ENCODE assay signal across 9 cellular contexts in the genomic region with DNA sequence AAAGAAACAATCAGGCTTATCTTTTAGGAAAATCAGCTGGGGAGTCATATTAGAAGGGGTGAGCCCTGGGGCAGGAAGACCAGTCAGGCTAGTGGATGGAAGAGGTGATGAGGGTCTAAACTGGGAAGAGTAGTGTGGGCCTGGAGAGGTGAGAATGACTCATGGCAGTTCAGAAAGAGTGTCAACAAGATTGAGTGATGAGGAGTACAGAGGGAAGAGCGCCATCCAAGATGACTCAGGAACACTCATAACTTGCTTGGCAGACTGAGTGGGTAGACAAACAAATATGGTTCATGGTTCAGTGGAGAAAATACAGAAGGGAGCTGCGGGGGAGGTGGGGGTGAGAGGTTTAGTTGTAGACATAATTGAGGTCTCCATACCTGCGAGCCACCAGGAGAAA. TPM values are rescaled to one million over a fixed set of nuclear protein-coding genes. Genes with fewer than 3 reads are reported as not detected.
DNase-seq lines count a peak whose midpoint lies in the region; ATAC-seq and TF ChIP-seq lines count a peak whose summit lies in the region.
"Had no signal": no experiment of that assay in that cellular context is flagged by ENCODE, and none has a peak within 500 bp of the region (broad histone marks: within the 10 kb centered on the region; RNA-seq: fewer than 3 reads in every experiment).

No MANE protein-coding gene starts in this region.

- peaks cover 18% of the 10 kb centered on the region for H3K27me3 Mint-ChIP-seq in activated CD4-positive, alpha-beta memory T cell treated with anti-CD3 and anti-CD28 coated beads for 36 hours
- H3K27me3 Mint-ChIP-seq in activated CD4-positive, alpha-beta memory T cell treated with anti-CD3 and anti-CD28 coated beads, Interleukin-2, amount 10 ng/mL, durations not matched to agents 7 days and 5 days = peaks cover 32% of the 10 kb centered on the region
- no peaks in the 10 kb centered on the region for H3K27me3 Mint-ChIP-seq in WTC11 (ENCODE audit: low read depth)

- ATAC-seq in stimulated activated effector memory CD8-positive, alpha-beta T cell treated with anti-CD3 and anti-CD28 coated beads, Interleukin-12 subunit alpha, Interleukin-12 subunit beta, amount 100 ng/mL, for 72 hours = peak; percentile 91
- no peak for ATAC-seq in WTC11

- no peak overlapping the region for H3K4me3 Mint-ChIP-seq in activated CD4-positive, alpha-beta memory T cell treated with anti-CD3 and anti-CD28 coated beads for 36 hours
- no peak overlapping the region for H3K4me3 Mint-ChIP-seq in activated CD4-positive, alpha-beta memory T cell treated with anti-CD3 and anti-CD28 coated beads, Interleukin-2, amount 10 ng/mL, durations not matched to agents 7 days and 5 days
- no peak overlapping the region for H3K4me3 Mint-ChIP-seq in stimulated activated effector memory CD8-positive, alpha-beta T cell treated with anti-CD3 and anti-CD28 coated beads, Interleukin-12 subunit alpha, Interleukin-12 subunit beta, amount 100 ng/mL, for 72 hours
- H3K4me3 Mint-ChIP-seq in WTC11 = no peak overlapping the region

- DNase-seq in activated CD4-positive, alpha-beta memory T cell treated with anti-CD3 and anti-CD28 coated beads for 36 hours = peak; percentile 31
- no peak for DNase-seq in activated CD4-positive, alpha-beta memory T cell treated with anti-CD3 and anti-CD28 coated beads, Interleukin-2, amount 10 ng/mL, durations not matched to agents 7 days and 5 days
- DNase-seq in LHCN-M2 (ENCODE audit: low read depth) = peak; percentile 86
- peak; percentile 75 for DNase-seq in dermis blood vessel endothelial cell
- DNase-seq in stimulated activated effector memory CD8-positive, alpha-beta T cell treated with anti-CD3 and anti-CD28 coated beads, Interleukin-12 subunit alpha, Interleukin-12 subunit beta, amount 100 ng/mL, for 72 hours (ENCODE audit: low spot score in 2 of 2) = no peak
- DNase-seq in WTC11 (ENCODE audit: low spot score) = no peak
- DNase-seq in DMS153 (lab: John Stamatoyannopoulos, UW) = no peak
- DNase-seq in stimulated activated naive CD4-positive, alpha-beta T cell (lab: John Stamatoyannopoulos, UW) = no peak
- DNase-seq: stimulated activated CD4-positive, alpha-beta T cell treated with anti-CD3 and anti-CD28 coated beads, Interleukin-12 subunit alpha, Interleukin-12 subunit beta, amount 100 ng/mL, for 4 hours had no signal

- H3K9me3 Mint-ChIP-seq in activated CD4-positive, alpha-beta memory T cell treated with anti-CD3 and anti-CD28 coated beads for 36 hours = no peaks in the 10 kb centered on the region
- no peaks in the 10 kb centered on the region for H3K9me3 Mint-ChIP-seq in activated CD4-positive, alpha-beta memory T cell treated with anti-CD3 and anti-CD28 coated beads, Interleukin-2, amount 10 ng/mL, durations not matched to agents 7 days and 5 days
- H3K9me3 Mint-ChIP-seq in stimulated activated effector memory CD8-positive, alpha-beta T cell treated with anti-CD3 and anti-CD28 coated beads, Interleukin-12 subunit alpha, Interleukin-12 subunit beta, amount 100 ng/mL, for 72 hours = no peaks in the 10 kb centered on the region
- H3K9me3 Mint-ChIP-seq in WTC11 = no peaks in the 10 kb centered on the region

- CTCF ChIA-PET in activated CD4-positive, alpha-beta memory T cell treated with anti-CD3 and anti-CD28 coated beads for 36 hours (lab: Charles Lee) = no interaction called here
- CTCF ChIA-PET in activated CD4-positive, alpha-beta memory T cell treated with anti-CD3 and anti-CD28 coated beads, Interleukin-2, amount 10 ng/mL, durations not matched to agents 7 days and 5 days (lab: Charles Lee) = interaction anchor here (1.1 to 3.0 kb wide), 2 partner anchors 10 to 299 kb away, joined by 3 to 46 read pairs; no protein-coding TSS in a partner anchor
- CTCF ChIA-PET in WTC11 (lab: Charles Lee) = no interaction called here

- peaks cover 7% of the 10 kb centered on the region for H3K4me1 Mint-ChIP-seq in activated CD4-positive, alpha-beta memory T cell treated with anti-CD3 and anti-CD28 coated beads for 36 hours (ENCODE audit: low read depth)
- H3K4me1 Mint-ChIP-seq in activated CD4-positive, alpha-beta memory T cell treated with anti-CD3 and anti-CD28 coated beads, Interleukin-2, amount 10 ng/mL, durations not matched to agents 7 days and 5 days = no peaks in the 10 kb centered on the region
- peaks cover 9% of the 10 kb centered on the region for H3K4me1 Mint-ChIP-seq in stimulated activated effector memory CD8-positive, alpha-beta T cell treated with anti-CD3 and anti-CD28 coated beads, Interleukin-12 subunit alpha, Interleukin-12 subunit beta, amount 100 ng/mL, for 72 hours
- peaks cover 29% of the 10 kb centered on the region for H3K4me1 Mint-ChIP-seq in WTC11

- POLR2A ChIA-PET in activated CD4-positive, alpha-beta memory T cell treated with anti-CD3 and anti-CD28 coated beads for 36 hours (lab: Charles Lee) = no interaction called here
- POLR2A ChIA-PET in activated CD4-positive, alpha-beta memory T cell treated with anti-CD3 and anti-CD28 coated beads, Interleukin-2, amount 10 ng/mL, durations not matched to agents 7 days and 5 days (lab: Charles Lee) = no interaction called here
- POLR2A ChIA-PET in WTC11 (lab: Charles Lee) = no interaction called here

- intact Hi-C loops in activated CD4-positive, alpha-beta memory T cell treated with anti-CD3 and anti-CD28 coated beads for 36 hours (cut with micrococcal nuclease) = loop anchor here (1.0 to 5.0 kb wide), 5 partner anchors 55 to 142 kb away; a partner anchor contains a TSS

- no peaks in the 10 kb centered on the region for H3K36me3 Mint-ChIP-seq in activated CD4-positive, alpha-beta memory T cell treated with anti-CD3 and anti-CD28 coated beads for 36 hours
- H3K36me3 Mint-ChIP-seq in activated CD4-positive, alpha-beta memory T cell treated with anti-CD3 and anti-CD28 coated beads, Interleukin-2, amount 10 ng/mL, durations not matched to agents 7 days and 5 days (ENCODE audit: low read depth) = no peaks in the 10 kb centered on the region
- no peaks in the 10 kb centered on the region for H3K36me3 Mint-ChIP-seq in stimulated activated effector memory CD8-positive, alpha-beta T cell treated with anti-CD3 and anti-CD28 coated beads, Interleukin-12 subunit alpha, Interleukin-12 subunit beta, amount 100 ng/mL, for 72 hours
- H3K36me3 Mint-ChIP-seq in WTC11 = no peaks in the 10 kb centered on the region

- TF ChIP-seq CTCF in WTC11 (IDR thresholded peaks at IDR 0.05) = no peak

- H3K27ac Mint-ChIP-seq in activated CD4-positive, alpha-beta memory T cell treated with anti-CD3 and anti-CD28 coated beads for 36 hours = no peak overlapping the region
- no peak overlapping the region for H3K27ac Mint-ChIP-seq in activated CD4-positive, alpha-beta memory T cell treated with anti-CD3 and anti-CD28 coated beads, Interleukin-2, amount 10 ng/mL, durations not matched to agents 7 days and 5 days
- no peak overlapping the region for H3K27ac Mint-ChIP-seq in stimulated activated effector memory CD8-positive, alpha-beta T cell treated with anti-CD3 and anti-CD28 coated beads, Interleukin-12 subunit alpha, Interleukin-12 subunit beta, amount 100 ng/mL, for 72 hours
- H3K27ac Mint-ChIP-seq in WTC11 = no peak overlapping the region

TF ChIP-seq in WTC11, 78 proteins besides CTCF, POLR2A, EP300 and RAD21 (continues in another document):
- TF ChIP-seq EMX1 (CRISPR knock-in tag; IDR thresholded peaks at IDR 0.05) (no peak), ZNF232 (CRISPR knock-in tag; IDR thresholded peaks at IDR 0.05) (no peak), NR2C2 (CRISPR knock-in tag; IDR thresholded peaks at IDR 0.05) (no peak)
- TF ChIP-seq, protein P1, sequence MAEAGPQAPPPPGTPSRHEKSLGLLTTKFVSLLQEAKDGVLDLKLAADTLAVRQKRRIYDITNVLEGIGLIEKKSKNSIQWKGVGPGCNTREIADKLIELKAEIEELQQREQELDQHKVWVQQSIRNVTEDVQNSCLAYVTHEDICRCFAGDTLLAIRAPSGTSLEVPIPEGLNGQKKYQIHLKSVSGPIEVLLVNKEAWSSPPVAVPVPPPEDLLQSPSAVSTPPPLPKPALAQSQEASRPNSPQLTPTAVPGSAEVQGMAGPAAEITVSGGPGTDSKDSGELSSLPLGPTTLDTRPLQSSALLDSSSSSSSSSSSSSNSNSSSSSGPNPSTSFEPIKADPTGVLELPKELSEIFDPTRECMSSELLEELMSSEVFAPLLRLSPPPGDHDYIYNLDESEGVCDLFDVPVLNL (CRISPR knock-in tag; IDR thresholded peaks at IDR 0.05; ENCODE audit: borderline replicate concordance, low read depth) = no peak
- TF ChIP-seq, protein P2, sequence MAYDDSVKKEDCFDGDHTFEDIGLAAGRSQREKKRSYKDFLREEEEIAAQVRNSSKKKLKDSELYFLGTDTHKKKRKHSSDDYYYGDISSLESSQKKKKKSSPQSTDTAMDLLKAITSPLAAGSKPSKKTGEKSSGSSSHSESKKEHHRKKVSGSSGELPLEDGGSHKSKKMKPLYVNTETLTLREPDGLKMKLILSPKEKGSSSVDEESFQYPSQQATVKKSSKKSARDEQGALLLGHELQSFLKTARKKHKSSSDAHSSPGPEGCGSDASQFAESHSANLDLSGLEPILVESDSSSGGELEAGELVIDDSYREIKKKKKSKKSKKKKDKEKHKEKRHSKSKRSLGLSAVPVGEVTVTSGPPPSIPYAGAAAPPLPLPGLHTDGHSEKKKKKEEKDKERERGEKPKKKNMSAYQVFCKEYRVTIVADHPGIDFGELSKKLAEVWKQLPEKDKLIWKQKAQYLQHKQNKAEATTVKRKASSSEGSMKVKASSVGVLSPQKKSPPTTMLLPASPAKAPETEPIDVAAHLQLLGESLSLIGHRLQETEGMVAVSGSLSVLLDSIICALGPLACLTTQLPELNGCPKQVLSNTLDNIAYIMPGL (CRISPR knock-in tag; IDR thresholded peaks at IDR 0.05) = no peak

RNA-seq across cellular contexts. Expression of a gene that starts 17.3 kb away (rescaled TPM):
- not detected for total RNA-seq in activated CD4-positive, alpha-beta memory T cell treated with anti-CD3 and anti-CD28 coated beads for 36 hours
- total RNA-seq in activated CD4-positive, alpha-beta memory T cell treated with anti-CD3 and anti-CD28 coated beads, Interleukin-2, amount 10 ng/mL, durations not matched to agents 7 days and 5 days = not detected
- total RNA-seq in LHCN-M2 (2014; rRNA removed) (not detected in 2 replicates), dermis blood vessel endothelial cell (0.88 and 1.2 TPM in 2 replicates), WTC11 (2021) (24.7 to 29.6 TPM (median 29.5 TPM) in 3 replicates)
- not detected for polyA plus RNA-seq in LHCN-M2 (2012)

Comparison
In these comparisons a context has a peak if more than half of its experiments do, and no peak if none do; other contexts are left out.
1. DNase-seq: peak in activated CD4-positive, alpha-beta memory T cell treated with anti-CD3 and anti-CD28 coated beads for 36 hours (single experiment), LHCN-M2 (single experiment) and dermis blood vessel endothelial cell (single experiment); none in activated CD4-positive, alpha-beta memory T cell treated with anti-CD3 and anti-CD28 coated beads, Interleukin-2, amount 10 ng/mL, durations not matched to agents 7 days and 5 days (single experiment), stimulated activated effector memory CD8-positive, alpha-beta T cell treated with anti-CD3 and anti-CD28 coated beads, Interleukin-12 subunit alpha, Interleukin-12 subunit beta, amount 100 ng/mL, for 72 hours (0 of 2), WTC11 (single experiment), DMS153 (single experiment) and stimulated activated naive CD4-positive, alpha-beta T cell (0 of 6).
2. RNA of a gene that starts 17.3 kb away (total RNA-seq): 24.7 to 29.6 TPM in WTC11; 0.88 to 1.2 TPM in dermis blood vessel endothelial cell, not detected in activated CD4-positive, alpha-beta memory T cell treated with anti-CD3 and anti-CD28 coated beads for 36 hours, not detected in activated CD4-positive, alpha-beta memory T cell treated with anti-CD3 and anti-CD28 coated beads, Interleukin-2, amount 10 ng/mL, durations not matched to agents 7 days and 5 days and not detected in LHCN-M2; every median in the first group is over 10 times any median in the second.